In the genomic region with DNA sequence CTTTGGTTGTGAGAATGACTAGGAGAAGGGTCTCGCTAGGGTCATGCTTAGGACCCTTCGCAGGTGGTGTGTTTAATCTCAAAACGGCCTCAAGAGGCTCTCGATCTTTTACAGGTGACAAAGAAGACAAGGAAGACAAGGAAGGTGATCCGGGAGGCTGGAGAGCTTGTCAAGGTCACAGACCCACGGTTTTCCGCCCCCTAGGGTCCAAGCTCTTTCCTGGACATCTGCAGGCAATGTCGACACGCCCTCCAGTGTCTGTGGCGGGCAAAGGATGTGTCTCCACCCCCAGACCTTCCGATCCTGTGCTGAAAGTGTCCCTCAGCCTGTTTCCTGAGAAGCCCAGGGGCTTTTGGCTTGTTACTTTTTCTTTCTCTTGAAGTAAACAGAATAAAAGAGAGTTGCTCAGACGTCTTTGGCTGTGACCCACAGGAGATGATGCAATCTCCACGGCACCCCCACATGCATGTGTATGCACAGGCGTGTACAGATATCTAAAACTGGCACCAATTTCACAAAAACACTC, we compare ENCODE assay signal across 8 cellular contexts.
DNase-seq lines count a peak whose midpoint lies in the region; ATAC-seq and TF ChIP-seq lines count a peak whose summit lies in the region.

No MANE protein-coding gene starts in this region.

- ATAC-seq in HG02571 (IDR thresholded peaks at IDR 0.05; ENCODE audit: unreplicated experiment) = peak; percentile 61

- TF ChIP-seq CTCF in GM12865 (IDR thresholded peaks at IDR 0.05; ENCODE audit: insufficient read depth, low read depth, low read length, missing control alignments) = peak; percentile 77
- peak; percentile 81 for TF ChIP-seq CTCF in VCaP (conservative IDR thresholded peaks at IDR 0.05)
- peak; percentile 76 for TF ChIP-seq CTCF in cardiac fibroblast (IDR thresholded peaks at IDR 0.05; ENCODE audit: low read depth, low read length)
- peak; percentile 86 for TF ChIP-seq CTCF in kidney epithelial cell (IDR thresholded peaks at IDR 0.05; ENCODE audit: insufficient read depth, low read length, poor library complexity, severe bottlenecking)

- no peaks in the 10 kb centered on the region for H3K36me3 ChIP-seq in kidney epithelial cell (ENCODE audit: control insufficient read depth, insufficient read depth, low read length)

- peaks cover 3% of the 10 kb centered on the region for H3K27me3 ChIP-seq in kidney epithelial cell (ENCODE audit: control insufficient read depth, insufficient read depth, low read length)

- DNase-seq in GM12865 (ENCODE audit: low read depth) = peak; percentile 97
- peak; percentile 59 for DNase-seq in NCI-H1092 (lab: John Stamatoyannopoulos, UW)
- DNase-seq in cardiac fibroblast (ENCODE audit: low read depth in 2 of 2) = peak; percentile 87 to 90
- no peak for DNase-seq in kidney epithelial cell (ENCODE audit: low read depth)
- peak; percentile 76 to 81 for DNase-seq in stimulated activated CD4-positive, alpha-beta T cell treated with anti-CD3 and anti-CD28 coated beads, Interleukin-15, amount 100 ng/mL, for 48 hours (ENCODE audit: low read depth in 2 of 2)
- no peak for DNase-seq in NCI-H1694 treated with DMSO at 0.1 percent for 48 hours (lab: John Stamatoyannopoulos, UW)

- peak overlapping the region; percentile 15; the same call in 1 of the 2 replicates for H3K27ac ChIP-seq in VCaP

- H3K4me3 ChIP-seq in GM12865 (ENCODE audit: low read depth, low read length) (peak overlapping the region; percentile 51), cardiac fibroblast (replicated peaks in 1 of 2; ENCODE audit: low read depth in 2 of 2, low read length in 2 of 2) (peak overlapping the region in 1 of 2 donors; percentile 26), kidney epithelial cell (ENCODE audit: low read depth, low read length) (no peak overlapping the region)

Comparison
In these comparisons a context has a peak if more than half of its experiments do, and no peak if none do; other contexts are left out.
1. DNase-seq: peak in GM12865 (single experiment), NCI-H1092 (single experiment), cardiac fibroblast (2 of 2) and stimulated activated CD4-positive, alpha-beta T cell treated with anti-CD3 and anti-CD28 coated beads, Interleukin-15, amount 100 ng/mL, for 48 hours (2 of 2); none in kidney epithelial cell (single experiment) and NCI-H1694 treated with DMSO at 0.1 percent for 48 hours (single experiment).
2. Peak in every context shown above with its lines, with median percentiles within 50 percentile points of each other: CTCF ChIP-seq.